8 cellular contexts compared by ENCODE assay signal in genomic region chr19:55516878-55517620, GRCh38. TPM values are rescaled to one million over a fixed set of nuclear protein-coding genes. Genes with fewer than 3 reads are reported as not detected.
DNase-seq lines count a peak whose midpoint lies in the region; ATAC-seq, FAIRE-seq and TF ChIP-seq lines count a peak whose summit lies in the region.

No MANE protein-coding gene starts in this region.

- peak; percentile 84 for FAIRE-seq in HepG2 (lab: Jason Lieb, UNC)

- H3K36me3 ChIP-seq in HepG2 (replicated peaks in 1 of 2; ENCODE audit: control insufficient read depth in 1 of 2, insufficient read depth in 2 of 2, low read length in 2 of 2) = no peaks in the 10 kb centered on the region

- no peaks in the 10 kb centered on the region for H3K36me3 Mint-ChIP-seq in activated CD4-positive, alpha-beta T cell treated with anti-CD3 and anti-CD28 coated beads, Interleukin-2, amount 10 ng/mL, durations not matched to agents 7 days and 5 days (ENCODE audit: low read depth)
- H3K36me3 Mint-ChIP-seq in dendritic cell treated with granulocyte-macrophage colony-stimulating factor and Interleukin-4, amounts not matched to agents 40 ng/mL and 50 ng/mL, for 4 days (ENCODE audit: low read depth) = no peaks in the 10 kb centered on the region

- H3K9me3 ChIP-seq in HepG2 (ENCODE audit: low read length) = no peaks in the 10 kb centered on the region

- no peak overlapping the region for H3K27ac ChIP-seq in HepG2 (ENCODE audit: extremely low read length, insufficient read depth, low read length)

- H2AFZ ChIP-seq in HepG2 (ENCODE audit: low read length) = no peak overlapping the region

- DNase-seq in C1 segment of cervical spinal cord (lab: John Stamatoyannopoulos, UW) = peak; percentile 36 to 91 (median 85)
- DNase-seq in NCI-H526 treated with DMSO at 0.1 percent for 48 hours (lab: John Stamatoyannopoulos, UW) = peak; percentile 81
- peak; percentile 90 for DNase-seq in activated CD4-positive, alpha-beta T cell treated with anti-CD3 and anti-CD28 coated beads, Interleukin-2, amount 10 ng/mL, durations not matched to agents 7 days and 5 days
- DNase-seq in HepG2 (ENCODE audit: low spot score) = peak; percentile 78
- DNase-seq in stimulated activated CD4-positive, alpha-beta T cell treated with anti-CD3 and anti-CD28 coated beads, Interleukin-2, amount 100 ng/mL, for 48 hours = peak; percentile 88 to 92

- H3K27ac Mint-ChIP-seq in activated CD4-positive, alpha-beta T cell treated with anti-CD3 and anti-CD28 coated beads, Interleukin-2, amount 10 ng/mL, durations not matched to agents 7 days and 5 days = peak overlapping the region; percentile 82
- peak overlapping the region; percentile 93 for H3K27ac Mint-ChIP-seq in dendritic cell treated with granulocyte-macrophage colony-stimulating factor and Interleukin-4, amounts not matched to agents 40 ng/mL and 50 ng/mL, for 4 days

- H3K4me3 ChIP-seq in HepG2 (replicated peaks in 1 of 3; ENCODE audit: insufficient read depth in 1 of 3, low read depth in 2 of 3, low read length in 3 of 3) = peak overlapping the region; percentile 47 to 79 (median 68)

- in situ Hi-C loops in HepG2 (cut with HindIII; ENCODE audit: extremely low pct_ligation_motif_present, low pct_unique_long_range_greater_than_20kb) = loop anchor here (5.0 kb wide), 1 partner anchor 90 kb away; the partner anchor contains the start of gene ZNF865

- intact Hi-C loops in dendritic cell treated with granulocyte-macrophage colony-stimulating factor and Interleukin-4, amounts not matched to agents 40 ng/mL and 50 ng/mL, for 4 days (cut with micrococcal nuclease) = loop anchor here (1.0 to 5.0 kb wide), 3 partner anchors 80 to 114 kb away; partner anchors contain the start of genes FIZ1 and ZNF784
- intact Hi-C loops in HepG2 (cut with micrococcal nuclease; ENCODE audit: unreplicated experiment) = loop anchor here (1.0 to 10.0 kb wide), 3 partner anchors 68 to 114 kb away; partner anchors contain the start of gene ZNF579

- TF ChIP-seq EP300 in HepG2 (IDR thresholded peaks at IDR 0.05; ENCODE audit: low read depth in 2 of 2, low read length in 2 of 2) (no peak), HepG2 (CRISPR knock-in tag; IDR thresholded peaks at IDR 0.05; ENCODE audit: borderline replicate concordance) (no peak)

- peak; percentile 98 for TF ChIP-seq RAD21 in HepG2 (CRISPR knock-in tag; IDR thresholded peaks at IDR 0.05)

- H3K4me1 ChIP-seq in HepG2 (ENCODE audit: insufficient read depth, low read length) = peaks cover 4% of the 10 kb centered on the region; the same call in 1 of the 2 replicates

- H3K27me3 Mint-ChIP-seq in activated CD4-positive, alpha-beta T cell treated with anti-CD3 and anti-CD28 coated beads, Interleukin-2, amount 10 ng/mL, durations not matched to agents 7 days and 5 days = no peaks in the 10 kb centered on the region
- peaks cover 21% of the 10 kb centered on the region for H3K27me3 Mint-ChIP-seq in dendritic cell treated with granulocyte-macrophage colony-stimulating factor and Interleukin-4, amounts not matched to agents 40 ng/mL and 50 ng/mL, for 4 days

- peak overlapping the region; percentile 59; the same call in 1 of the 2 replicates for H3K9ac ChIP-seq in HepG2 (ENCODE audit: insufficient read depth, low read depth, low read length)

- peak overlapping the region; percentile 83 for H3K4me2 ChIP-seq in HepG2 (ENCODE audit: low read depth, low read length)

- no TSS peak for BruUV-seq in HepG2 (replicated peaks; lab: Mats Ljungman, UMichigan)

- H3K4me1 Mint-ChIP-seq in activated CD4-positive, alpha-beta T cell treated with anti-CD3 and anti-CD28 coated beads, Interleukin-2, amount 10 ng/mL, durations not matched to agents 7 days and 5 days = peaks cover 3% of the 10 kb centered on the region
- H3K4me1 Mint-ChIP-seq in dendritic cell treated with granulocyte-macrophage colony-stimulating factor and Interleukin-4, amounts not matched to agents 40 ng/mL and 50 ng/mL, for 4 days (ENCODE audit: low read depth) = peaks cover 6% of the 10 kb centered on the region

- POLR2A ChIA-PET in activated CD4-positive, alpha-beta T cell treated with anti-CD3 and anti-CD28 coated beads, Interleukin-2, amount 10 ng/mL, durations not matched to agents 7 days and 5 days (lab: Charles Lee) = interaction anchor here (0.6 kb wide), 1 partner anchor 49 kb away, joined by 6 read pairs; no protein-coding TSS in a partner anchor
- POLR2A ChIA-PET in HepG2 (lab: Yijun Ruan, JAX) = interaction anchor here (1.1 to 1.2 kb wide), 2 partner anchors 82 to 89 kb away, joined by 3 to 10 read pairs; partner anchors contain the start of genes FIZ1 and ZNF524

- peak in 1 of 2 experiments; percentile 46; a peak in 1 of 4 replicates for TF ChIP-seq POLR2A in HepG2 (IDR thresholded peaks at IDR 0.05; ENCODE audit: insufficient read depth in 1 of 2, low read depth in 2 of 2, low read length in 2 of 2)

- 4% methylated on average over 16 of the region's 61 CpGs for WGBS in HepG2 (ENCODE audit: low lambda C conversion rate)

- peaks cover 0 to 22% of the 10 kb centered on the region in 2 experiments; a peak in 4 of 5 replicates for H3K27me3 ChIP-seq in HepG2 (ENCODE audit: control insufficient read depth in 1 of 2, insufficient read depth in 2 of 2, low read length in 2 of 2)

- no peaks in the 10 kb centered on the region for H4K20me1 ChIP-seq in HepG2 (ENCODE audit: insufficient read depth, low read length)

- H3K9me3 Mint-ChIP-seq in activated CD4-positive, alpha-beta T cell treated with anti-CD3 and anti-CD28 coated beads, Interleukin-2, amount 10 ng/mL, durations not matched to agents 7 days and 5 days = no peaks in the 10 kb centered on the region
- H3K9me3 Mint-ChIP-seq in dendritic cell treated with granulocyte-macrophage colony-stimulating factor and Interleukin-4, amounts not matched to agents 40 ng/mL and 50 ng/mL, for 4 days = no peaks in the 10 kb centered on the region

- TF ChIP-seq CTCF in HepG2 (CRISPR knock-in tag; IDR thresholded peaks at IDR 0.05) = peak; percentile 100

- CTCF ChIA-PET in activated CD4-positive, alpha-beta T cell treated with anti-CD3 and anti-CD28 coated beads, Interleukin-2, amount 10 ng/mL, durations not matched to agents 7 days and 5 days (lab: Charles Lee) = interaction anchor here (0.6 to 4.3 kb wide), 8 partner anchors 13 to 447 kb away, joined by 3 to 19 read pairs (median 3); partner anchors contain the start of gene ZNF865
- CTCF ChIA-PET in HepG2 (lab: Yijun Ruan, JAX; ENCODE audit: low intra/inter-chr PET ratio, low total read pairs) = interaction anchor here (0.9 to 3.0 kb wide), 5 partner anchors 20 to 115 kb away, joined by 3 to 37 read pairs (median 6); partner anchors contain the start of genes SBK2 and ZNF865

- ATAC-seq in GM19351 (IDR thresholded peaks at IDR 0.05; ENCODE audit: unreplicated experiment) = peak; percentile 99
- ATAC-seq in HG03520 (IDR thresholded peaks at IDR 0.05; ENCODE audit: unreplicated experiment) = peak; percentile 95
- ATAC-seq in HepG2 = peak; percentile 97

- H3K79me2 ChIP-seq in HepG2 (ENCODE audit: insufficient read depth, low read length) = no peaks in the 10 kb centered on the region

- peak overlapping the region; percentile 59 for H3K4me3 Mint-ChIP-seq in activated CD4-positive, alpha-beta T cell treated with anti-CD3 and anti-CD28 coated beads, Interleukin-2, amount 10 ng/mL, durations not matched to agents 7 days and 5 days
- H3K4me3 Mint-ChIP-seq in dendritic cell treated with granulocyte-macrophage colony-stimulating factor and Interleukin-4, amounts not matched to agents 40 ng/mL and 50 ng/mL, for 4 days = peak overlapping the region; percentile 76

RNA-seq across cellular contexts. Expression of gene SBK2, which starts 19.9 kb away (rescaled TPM):
- not detected for total RNA-seq in activated CD4-positive, alpha-beta T cell treated with anti-CD3 and anti-CD28 coated beads, Interleukin-2, amount 10 ng/mL, durations not matched to agents 7 days and 5 days
- 0.24 and 0.45 TPM in 2 replicates for total RNA-seq in HepG2 (2016; rRNA removed; fragmentation: Illumina TruSeq; extraction: Trizol)
- total RNA-seq in HepG2 (2016; cell fraction: cytosol; rRNA removed; fragmentation: Illumina TruSeq; extraction: Trizol; ENCODE audit: low read depth) = not detected in 2 replicates
- total RNA-seq in HepG2 (2016; cell fraction: insoluble cytoplasmic fraction; rRNA removed; fragmentation: Illumina TruSeq; extraction: Trizol) = not detected in 2 replicates
- total RNA-seq in HepG2 (2016; cell fraction: membrane; rRNA removed; fragmentation: Illumina TruSeq; extraction: Trizol) = 0.22 and 0.28 TPM in 2 replicates
- total RNA-seq in HepG2 (2016; cell fraction: nucleus; rRNA removed; fragmentation: Illumina TruSeq; extraction: Trizol) = not detected in 2 replicates
- 0.14 TPM in 1 of 2 replicates, not detected in the other for polyA plus RNA-seq in HepG2 (2011; rRNA removed)
- polyA plus RNA-seq in HepG2 (2011; cell fraction: cytosol; rRNA removed) = 0.13 and 0.16 TPM in 2 replicates
- polyA plus RNA-seq in HepG2 (2011; cell fraction: nucleus; rRNA removed) = 1.0 and 1.3 TPM in 2 replicates
- 0.25 and 0.45 TPM in 2 replicates for polyA plus RNA-seq in HepG2 (2012)
- polyA plus RNA-seq in HepG2 (2016; cell fraction: cytosol; fragmentation: Illumina TruSeq; extraction: Trizol; ENCODE audit: low read depth) = not detected in 2 replicates
- polyA plus RNA-seq in HepG2 (2016; cell fraction: insoluble cytoplasmic fraction; fragmentation: Illumina TruSeq; extraction: Trizol; ENCODE audit: low read depth) = 0.22 and 0.32 TPM in 2 replicates
- polyA plus RNA-seq in HepG2 (2016; cell fraction: membrane; fragmentation: Illumina TruSeq; extraction: Trizol; ENCODE audit: low read depth) = not detected in 2 replicates
- not detected in 2 replicates for polyA plus RNA-seq in HepG2 (2016; cell fraction: nucleus; fragmentation: Illumina TruSeq; extraction: Trizol; ENCODE audit: insufficient read depth, low read depth)
- polyA minus RNA-seq in HepG2 (2011; rRNA and poly(A)+ RNA removed; ENCODE audit: low replicate concordance) = 0.54 TPM in 1 of 2 replicates, not detected in the other
- polyA minus RNA-seq in HepG2 (2011; cell fraction: cytosol; rRNA and poly(A)+ RNA removed) = 0.59 and 0.79 TPM in 2 replicates
- not detected in 2 replicates for polyA minus RNA-seq in HepG2 (2011; cell fraction: nucleus; rRNA and poly(A)+ RNA removed)

RNA-seq across cellular contexts. Expression of gene SBK3, which starts 28.3 kb away (rescaled TPM):
- total RNA-seq in activated CD4-positive, alpha-beta T cell treated with anti-CD3 and anti-CD28 coated beads, Interleukin-2, amount 10 ng/mL, durations not matched to agents 7 days and 5 days = not detected
- total RNA-seq in HepG2 (2016; rRNA removed; fragmentation: Illumina TruSeq; extraction: Trizol) = 0.46 and 0.66 TPM in 2 replicates
- total RNA-seq in HepG2 (2016; cell fraction: cytosol; rRNA removed; fragmentation: Illumina TruSeq; extraction: Trizol; ENCODE audit: low read depth) = not detected in 2 replicates
- 0.24 and 0.35 TPM in 2 replicates for total RNA-seq in HepG2 (2016; cell fraction: insoluble cytoplasmic fraction; rRNA removed; fragmentation: Illumina TruSeq; extraction: Trizol)
- 0.19 and 0.24 TPM in 2 replicates for total RNA-seq in HepG2 (2016; cell fraction: membrane; rRNA removed; fragmentation: Illumina TruSeq; extraction: Trizol)
- total RNA-seq in HepG2 (2016; cell fraction: nucleus; rRNA removed; fragmentation: Illumina TruSeq; extraction: Trizol) = 0.38 and 0.62 TPM in 2 replicates
- 0.77 and 1.5 TPM in 2 replicates for polyA plus RNA-seq in HepG2 (2011; rRNA removed)
- polyA plus RNA-seq in HepG2 (2011; cell fraction: cytosol; rRNA removed) = 1.0 and 1.4 TPM in 2 replicates
- 2.0 and 3.1 TPM in 2 replicates for polyA plus RNA-seq in HepG2 (2011; cell fraction: nucleus; rRNA removed)
- polyA plus RNA-seq in HepG2 (2012) = 0.91 and 2.0 TPM in 2 replicates
- polyA plus RNA-seq in HepG2 (2016; cell fraction: cytosol; fragmentation: Illumina TruSeq; extraction: Trizol; ENCODE audit: low read depth) = not detected in 2 replicates
- polyA plus RNA-seq in HepG2 (2016; cell fraction: insoluble cytoplasmic fraction; fragmentation: Illumina TruSeq; extraction: Trizol; ENCODE audit: low read depth) = 0.19 TPM in 1 of 2 replicates, not detected in the other
- polyA plus RNA-seq in HepG2 (2016; cell fraction: membrane; fragmentation: Illumina TruSeq; extraction: Trizol; ENCODE audit: low read depth) = 0.13 TPM in 1 of 2 replicates, not detected in the other
- 0.81 and 0.96 TPM in 2 replicates for polyA plus RNA-seq in HepG2 (2016; cell fraction: nucleus; fragmentation: Illumina TruSeq; extraction: Trizol; ENCODE audit: insufficient read depth, low read depth)
- polyA minus RNA-seq in HepG2 (2011; rRNA and poly(A)+ RNA removed; ENCODE audit: low replicate concordance) = 1.2 TPM in 1 of 2 replicates, not detected in the other
- polyA minus RNA-seq in HepG2 (2011; cell fraction: cytosol; rRNA and poly(A)+ RNA removed) = 0.53 TPM in 1 of 2 replicates, not detected in the other
- 0.37 and 0.52 TPM in 2 replicates for polyA minus RNA-seq in HepG2 (2011; cell fraction: nucleus; rRNA and poly(A)+ RNA removed)

RNA-seq across cellular contexts. Expression of gene SSC5D, which starts 28.8 kb away (rescaled TPM):
- total RNA-seq in activated CD4-positive, alpha-beta T cell treated with anti-CD3 and anti-CD28 coated beads, Interleukin-2, amount 10 ng/mL, durations not matched to agents 7 days and 5 days = under 1 TPM; 0.42 to 0.98 TPM
- total RNA-seq in HepG2 (2016; rRNA removed; fragmentation: Illumina TruSeq; extraction: Trizol) = not detected in 2 replicates
- total RNA-seq in HepG2 (2016; cell fraction: cytosol; rRNA removed; fragmentation: Illumina TruSeq; extraction: Trizol; ENCODE audit: low read depth) = not detected in 2 replicates
- not detected in 2 replicates for total RNA-seq in HepG2 (2016; cell fraction: insoluble cytoplasmic fraction; rRNA removed; fragmentation: Illumina TruSeq; extraction: Trizol)
- not detected in 2 replicates for total RNA-seq in HepG2 (2016; cell fraction: membrane; rRNA removed; fragmentation: Illumina TruSeq; extraction: Trizol)
- total RNA-seq in HepG2 (2016; cell fraction: nucleus; rRNA removed; fragmentation: Illumina TruSeq; extraction: Trizol) = not detected in 2 replicates
- polyA plus RNA-seq in HepG2 (2011; rRNA removed) = 0.03 TPM in 1 of 2 replicates, not detected in the other
- not detected in 2 replicates for polyA plus RNA-seq in HepG2 (2011; cell fraction: cytosol; rRNA removed)
- polyA plus RNA-seq in HepG2 (2011; cell fraction: nucleus; rRNA removed) = 0.10 and 0.61 TPM in 2 replicates
- polyA plus RNA-seq in HepG2 (2012) = 0.03 TPM in 1 of 2 replicates, not detected in the other
- not detected in 2 replicates for polyA plus RNA-seq in HepG2 (2016; cell fraction: cytosol; fragmentation: Illumina TruSeq; extraction: Trizol; ENCODE audit: low read depth)
- polyA plus RNA-seq in HepG2 (2016; cell fraction: insoluble cytoplasmic fraction; fragmentation: Illumina TruSeq; extraction: Trizol; ENCODE audit: low read depth) = not detected in 2 replicates
- not detected in 2 replicates for polyA plus RNA-seq in HepG2 (2016; cell fraction: membrane; fragmentation: Illumina TruSeq; extraction: Trizol; ENCODE audit: low read depth)
- polyA plus RNA-seq in HepG2 (2016; cell fraction: nucleus; fragmentation: Illumina TruSeq; extraction: Trizol; ENCODE audit: insufficient read depth, low read depth) = not detected in 2 replicates
- 0.04 and 0.14 TPM in 2 replicates for polyA minus RNA-seq in HepG2 (2011; rRNA and poly(A)+ RNA removed; ENCODE audit: low replicate concordance)
- polyA minus RNA-seq in HepG2 (2011; cell fraction: cytosol; rRNA and poly(A)+ RNA removed) = not detected in 2 replicates
- 0.12 TPM in 1 of 2 replicates, not detected in the other for polyA minus RNA-seq in HepG2 (2011; cell fraction: nucleus; rRNA and poly(A)+ RNA removed)

RNA-seq across cellular contexts. Expression of gene NAT14, which starts 32.1 kb away (rescaled TPM):
- total RNA-seq in activated CD4-positive, alpha-beta T cell treated with anti-CD3 and anti-CD28 coated beads, Interleukin-2, amount 10 ng/mL, durations not matched to agents 7 days and 5 days = 10 to 100 TPM; 11.7 TPM
- total RNA-seq in HepG2 (2016; rRNA removed; fragmentation: Illumina TruSeq; extraction: Trizol) = 14.7 and 22.3 TPM in 2 replicates
- 15.7 and 17.4 TPM in 2 replicates for total RNA-seq in HepG2 (2016; cell fraction: cytosol; rRNA removed; fragmentation: Illumina TruSeq; extraction: Trizol; ENCODE audit: low read depth)
- total RNA-seq in HepG2 (2016; cell fraction: insoluble cytoplasmic fraction; rRNA removed; fragmentation: Illumina TruSeq; extraction: Trizol) = 14.8 and 26.5 TPM in 2 replicates
- total RNA-seq in HepG2 (2016; cell fraction: membrane; rRNA removed; fragmentation: Illumina TruSeq; extraction: Trizol) = 24.1 and 26.6 TPM in 2 replicates
- 17.7 and 22.1 TPM in 2 replicates for total RNA-seq in HepG2 (2016; cell fraction: nucleus; rRNA removed; fragmentation: Illumina TruSeq; extraction: Trizol)
- 20.7 and 24.7 TPM in 2 replicates for polyA plus RNA-seq in HepG2 (2011; rRNA removed)
- 17.5 and 24.6 TPM in 2 replicates for polyA plus RNA-seq in HepG2 (2011; cell fraction: cytosol; rRNA removed)
- polyA plus RNA-seq in HepG2 (2011; cell fraction: nucleus; rRNA removed) = 37.8 and 42.1 TPM in 2 replicates
- 19.0 and 25.8 TPM in 2 replicates for polyA plus RNA-seq in HepG2 (2012)
- 18.4 and 22.8 TPM in 2 replicates for polyA plus RNA-seq in HepG2 (2016; cell fraction: cytosol; fragmentation: Illumina TruSeq; extraction: Trizol; ENCODE audit: low read depth)
- polyA plus RNA-seq in HepG2 (2016; cell fraction: insoluble cytoplasmic fraction; fragmentation: Illumina TruSeq; extraction: Trizol; ENCODE audit: low read depth) = 16.4 and 17.1 TPM in 2 replicates
- 23.9 and 24.7 TPM in 2 replicates for polyA plus RNA-seq in HepG2 (2016; cell fraction: membrane; fragmentation: Illumina TruSeq; extraction: Trizol; ENCODE audit: low read depth)
- polyA plus RNA-seq in HepG2 (2016; cell fraction: nucleus; fragmentation: Illumina TruSeq; extraction: Trizol; ENCODE audit: insufficient read depth, low read depth) = 40.3 and 41.0 TPM in 2 replicates
- polyA minus RNA-seq in HepG2 (2011; rRNA and poly(A)+ RNA removed; ENCODE audit: low replicate concordance) = 4.3 and 11.1 TPM in 2 replicates
- polyA minus RNA-seq in HepG2 (2011; cell fraction: cytosol; rRNA and poly(A)+ RNA removed) = 4.5 and 6.5 TPM in 2 replicates
- polyA minus RNA-seq in HepG2 (2011; cell fraction: nucleus; rRNA and poly(A)+ RNA removed) = 3.2 and 5.3 TPM in 2 replicates

RNA-seq across cellular contexts. Expression of gene ZNF628, which starts 40.6 kb away (rescaled TPM):
- 1 to 10 TPM; 7.3 to 9.7 TPM for total RNA-seq in activated CD4-positive, alpha-beta T cell treated with anti-CD3 and anti-CD28 coated beads, Interleukin-2, amount 10 ng/mL, durations not matched to agents 7 days and 5 days
- 1.00 and 1.2 TPM in 2 replicates for total RNA-seq in HepG2 (2016; rRNA removed; fragmentation: Illumina TruSeq; extraction: Trizol)
- 0.53 and 0.91 TPM in 2 replicates for total RNA-seq in HepG2 (2016; cell fraction: cytosol; rRNA removed; fragmentation: Illumina TruSeq; extraction: Trizol; ENCODE audit: low read depth)
- total RNA-seq in HepG2 (2016; cell fraction: insoluble cytoplasmic fraction; rRNA removed; fragmentation: Illumina TruSeq; extraction: Trizol) = 0.98 and 1.1 TPM in 2 replicates
- total RNA-seq in HepG2 (2016; cell fraction: membrane; rRNA removed; fragmentation: Illumina TruSeq; extraction: Trizol) = 1.9 and 2.5 TPM in 2 replicates
- 1.2 TPM in 2 replicates for total RNA-seq in HepG2 (2016; cell fraction: nucleus; rRNA removed; fragmentation: Illumina TruSeq; extraction: Trizol)
- 0.48 and 0.54 TPM in 2 replicates for polyA plus RNA-seq in HepG2 (2011; rRNA removed)
- polyA plus RNA-seq in HepG2 (2011; cell fraction: cytosol; rRNA removed) = 0.19 and 0.56 TPM in 2 replicates
- polyA plus RNA-seq in HepG2 (2011; cell fraction: nucleus; rRNA removed) = 2.8 and 4.7 TPM in 2 replicates
- polyA plus RNA-seq in HepG2 (2012) = 1.7 and 1.9 TPM in 2 replicates
- 0.40 and 0.47 TPM in 2 replicates for polyA plus RNA-seq in HepG2 (2016; cell fraction: cytosol; fragmentation: Illumina TruSeq; extraction: Trizol; ENCODE audit: low read depth)
- 1.4 and 2.1 TPM in 2 replicates for polyA plus RNA-seq in HepG2 (2016; cell fraction: insoluble cytoplasmic fraction; fragmentation: Illumina TruSeq; extraction: Trizol; ENCODE audit: low read depth)
- polyA plus RNA-seq in HepG2 (2016; cell fraction: membrane; fragmentation: Illumina TruSeq; extraction: Trizol; ENCODE audit: low read depth) = 1.1 and 2.4 TPM in 2 replicates
- polyA plus RNA-seq in HepG2 (2016; cell fraction: nucleus; fragmentation: Illumina TruSeq; extraction: Trizol; ENCODE audit: insufficient read depth, low read depth) = 2.5 and 2.7 TPM in 2 replicates
- 0.75 and 2.3 TPM in 2 replicates for polyA minus RNA-seq in HepG2 (2011; rRNA and poly(A)+ RNA removed; ENCODE audit: low replicate concordance)
- polyA minus RNA-seq in HepG2 (2011; cell fraction: cytosol; rRNA and poly(A)+ RNA removed) = 1.9 and 2.1 TPM in 2 replicates
- polyA minus RNA-seq in HepG2 (2011; cell fraction: nucleus; rRNA and poly(A)+ RNA removed) = 0.62 and 1.8 TPM in 2 replicates
